ENCODE assay signal across 13 cellular contexts in genomic region chr17:80104956-80105375, GRCh38.
"Had no signal": no experiment of that assay in that cellular context is flagged by ENCODE, and none has a peak within 500 bp of the region (broad histone marks: within the 10 kb centered on the region; RNA-seq: fewer than 3 reads in every experiment).

No MANE protein-coding gene starts in this region.

- H3K36me3 ChIP-seq: uterus had no signal

- H3K4me3 ChIP-seq: body of pancreas, tibial nerve, uterus had no signal

- ATAC-seq: activated CD8-positive, alpha-beta T cell treated with anti-CD3 and anti-CD28 coated beads, Interleukin-2, amount 10 ng/mL, durations not matched to agents 7 days and 5 days; body of pancreas had no signal

- DNase-seq: activated CD4-positive, alpha-beta T cell treated with anti-CD3 and anti-CD28 coated beads for 1 hour; activated CD4-positive, alpha-beta T cell treated with anti-CD3 and anti-CD28 coated beads, Interleukin-2, amount 50 U/mL, for 1 hour; activated CD8-positive, alpha-beta T cell treated with anti-CD3 and anti-CD28 coated beads, Interleukin-2, amount 10 ng/mL, durations not matched to agents 7 days and 5 days; activated gamma-delta T cell treated with Interleukin-2 at 50 U/mL for 16 hours; effector CD8-positive, alpha-beta T cell; erythroblast; foreskin keratinocyte; immature natural killer cell; stimulated activated CD4-positive, alpha-beta T cell treated with anti-CD3 and anti-CD28 coated beads, Interleukin-4, amount 100 ng/mL, for 1 hour; T-helper 1 cell; uterus had no signal

- H3K9me3 ChIP-seq: body of pancreas, tibial nerve, uterus had no signal

- H3K27ac ChIP-seq: body of pancreas, foreskin keratinocyte, tibial nerve, uterus had no signal

- H3K27me3 ChIP-seq: body of pancreas, tibial nerve, uterus had no signal

- H3K4me1 ChIP-seq: uterus had no signal
